In genomic region chr9:127567119-127567897, GRCh38 we compare ENCODE assay signal across 8 cellular contexts. TPM values are rescaled to one million over a fixed set of nuclear protein-coding genes. Genes with fewer than 3 reads are reported as not detected.
DNase-seq lines count a peak whose midpoint lies in the region; ATAC-seq and TF ChIP-seq lines count a peak whose summit lies in the region.

No MANE protein-coding gene starts in this region.

- H3F3A ChIP-seq in GM23338 (replicated peaks; ENCODE audit: low read depth): peaks cover 19% of the 10 kb centered on the region; the same call in 1 of the 2 replicates

- H2AFZ ChIP-seq in GM23338: peak overlapping the region; percentile 80; the same call in 1 of the 2 replicates

- H3K4me1 ChIP-seq in GM23338 (ENCODE audit: insufficient read depth): peaks cover 27% of the 10 kb centered on the region

- ATAC-seq in GM23338: peak; percentile 10; the same call in 2 of the 3 replicates
- ATAC-seq in natural killer cell treated with Interleukin-12 subunit alpha and Interleukin-12 subunit beta and Interleukin-15 and Interleukin-18, amount 100 ng/mL, for 72 hours: no peak
- ATAC-seq in GM21526 (IDR thresholded peaks at IDR 0.05; ENCODE audit: low FRiP score, unreplicated experiment): no peak
- no peak for ATAC-seq in HG03460 (IDR thresholded peaks at IDR 0.05; ENCODE audit: unreplicated experiment)

- peak overlapping the region; percentile 72 for H3K4me3 Mint-ChIP-seq in GM23338
- peak overlapping the region; percentile 79 for H3K4me3 Mint-ChIP-seq in natural killer cell treated with Interleukin-12 subunit alpha and Interleukin-12 subunit beta and Interleukin-15 and Interleukin-18, amount 100 ng/mL, for 72 hours

- peak; percentile 34 for TF ChIP-seq POLR2A in erythroblast (IDR thresholded peaks at IDR 0.05; ENCODE audit: low read length)

- no peaks in the 10 kb centered on the region; the same call in 1 of the 2 replicates for H3K36me3 ChIP-seq in GM23338 (ENCODE audit: insufficient read depth)

- no peaks in the 10 kb centered on the region; the same call in 1 of the 2 replicates for H3K27me3 ChIP-seq in GM23338 (ENCODE audit: insufficient read depth)

- no peaks in the 10 kb centered on the region for H3K9me2 ChIP-seq in GM23338 (ENCODE audit: insufficient read depth)

- 0 out of 2 replicates have a peak overlapping the region, but pooled peaks have one; percentile 63 for H3K27ac ChIP-seq in GM23338 (ENCODE audit: low read depth)

- H3K4me3 ChIP-seq in GM23338: peak overlapping the region; percentile 89

- no peak for DNase-seq in GM23338 (ENCODE audit: low spot score)
- DNase-seq in SK-N-DZ (ENCODE audit: low spot score): peak; percentile 35
- DNase-seq in erythroblast (lab: John Stamatoyannopoulos, UW): peak; percentile 57 to 69
- no peak for DNase-seq in natural killer cell treated with Interleukin-12 subunit alpha and Interleukin-12 subunit beta and Interleukin-15 and Interleukin-18, amount 100 ng/mL, for 72 hours (ENCODE audit: low spot score)
- DNase-seq in NCI-H774 (lab: John Stamatoyannopoulos, UW): no peak
- no peak for DNase-seq in GM13977 (ENCODE audit: low spot score)

- H3K79me2 ChIP-seq in GM23338 (replicated peaks; ENCODE audit: insufficient read depth): peaks cover 49% of the 10 kb centered on the region

- in situ Hi-C loops in GM13977 (cut with MboI; ENCODE audit: low pct_unique_long_range_greater_than_20kb, low sequenced_read_pairs, unreplicated experiment): no loop called here

- peak overlapping the region; percentile 97 for H3K4me2 ChIP-seq in GM23338

- TF ChIP-seq CTCF in GM23338 (conservative IDR thresholded peaks at IDR 0.05; ENCODE audit: low read depth in 2 of 2): no peak
- no peak for TF ChIP-seq CTCF in GM13977 (IDR thresholded peaks at IDR 0.05; ENCODE audit: extremely low read depth, insufficient read depth, missing control alignments)

- H4K20me1 ChIP-seq in GM23338 (replicated peaks; ENCODE audit: insufficient read depth): peaks cover 10% of the 10 kb centered on the region

- no peaks in the 10 kb centered on the region for H3K36me3 Mint-ChIP-seq in GM23338 (ENCODE audit: low read depth)
- H3K36me3 Mint-ChIP-seq in natural killer cell treated with Interleukin-12 subunit alpha and Interleukin-12 subunit beta and Interleukin-15 and Interleukin-18, amount 100 ng/mL, for 72 hours: no peaks in the 10 kb centered on the region

- peaks cover 37% of the 10 kb centered on the region for H3K4me1 Mint-ChIP-seq in GM23338
- H3K4me1 Mint-ChIP-seq in natural killer cell treated with Interleukin-12 subunit alpha and Interleukin-12 subunit beta and Interleukin-15 and Interleukin-18, amount 100 ng/mL, for 72 hours (ENCODE audit: low read depth in 2 of 2): peaks cover 21 to 24% of the 10 kb centered on the region in 2 donors

- H3K9me3 Mint-ChIP-seq in GM23338: no peaks in the 10 kb centered on the region
- H3K9me3 Mint-ChIP-seq in natural killer cell treated with Interleukin-12 subunit alpha and Interleukin-12 subunit beta and Interleukin-15 and Interleukin-18, amount 100 ng/mL, for 72 hours: no peaks in the 10 kb centered on the region

- no peak overlapping the region for H3K27ac Mint-ChIP-seq in GM23338
- H3K27ac Mint-ChIP-seq in natural killer cell treated with Interleukin-12 subunit alpha and Interleukin-12 subunit beta and Interleukin-15 and Interleukin-18, amount 100 ng/mL, for 72 hours: peak overlapping the region in 1 of 2 donors; percentile 28

- H3K27me3 Mint-ChIP-seq in GM23338 (ENCODE audit: insufficient read depth, low read depth, poor library complexity): peaks cover 14% of the 10 kb centered on the region
- H3K27me3 Mint-ChIP-seq in natural killer cell treated with Interleukin-12 subunit alpha and Interleukin-12 subunit beta and Interleukin-15 and Interleukin-18, amount 100 ng/mL, for 72 hours: no peaks in the 10 kb centered on the region

TF ChIP-seq in GM23338, 12 proteins besides CTCF, POLR2A, EP300 and RAD21:
- TF ChIP-seq EZH2phosphoT487 (IDR thresholded peaks at IDR 0.05; ENCODE audit: unreplicated experiment): no peak

RNA-seq across cellular contexts. Expression of gene STXBP1, which starts 44.8 kb away (rescaled TPM):
- 48.6 and 76.4 TPM in 2 replicates for total RNA-seq in GM23338 (2014; rRNA removed; shearing (Covaris generic))
- 45.8 and 50.4 TPM in 2 replicates for polyA plus RNA-seq in GM23338 (2016; fragmentation: Nextera tagmentation; extraction: Ambion mirVana)
- 39.9 and 64.1 TPM in 2 replicates for polyA plus RNA-seq in SK-N-DZ (2014; cell fraction: cytosol; rRNA removed)
- polyA plus RNA-seq in SK-N-DZ (2014; cell fraction: nucleus; rRNA removed): 25.0 and 104 TPM in 2 replicates
- total RNA-seq in natural killer cell treated with Interleukin-12 subunit alpha and Interleukin-12 subunit beta and Interleukin-15 and Interleukin-18, amount 100 ng/mL, for 72 hours: 1 to 10 TPM; 4.0 to 8.1 TPM

Comparison
In these comparisons a context has a peak if more than half of its experiments do, and no peak if none do; other contexts are left out.
1. DNase-seq: peak in SK-N-DZ (single experiment) and erythroblast (2 of 2); none in GM23338 (single experiment), natural killer cell treated with Interleukin-12 subunit alpha and Interleukin-12 subunit beta and Interleukin-15 and Interleukin-18, amount 100 ng/mL, for 72 hours (single experiment), NCI-H774 (single experiment) and GM13977 (single experiment).